ENCODE assay signal across 8 cellular contexts in genomic region chr18:45690975-45691815, GRCh38.
DNase-seq lines count a peak whose midpoint lies in the region; ATAC-seq lines count a peak whose summit lies in the region.

No MANE protein-coding gene starts in this region.

- no peak for ATAC-seq in GM18907 (IDR thresholded peaks at IDR 0.05; ENCODE audit: unreplicated experiment)

- DNase-seq in activated gamma-delta T cell treated with Interleukin-2 at 50 U/mL for 16 hours (peak; percentile 77), activated gamma-delta T cell (lab: John Stamatoyannopoulos, UW) (no peak), NCI-H2196 (lab: John Stamatoyannopoulos, UW; ENCODE audit: unreplicated experiment) (peak; percentile 80), cerebellar cortex (ENCODE audit: low spot score) (peak; percentile 71), kidney glomerular epithelial cell (lab: John Stamatoyannopoulos, UW) (peak; percentile 69)
- DNase-seq in activated CD4-positive, CD25-positive, alpha-beta regulatory T cell (lab: John Stamatoyannopoulos, UW): peak; percentile 44 to 68 (median 52)
- peak; percentile 64 for DNase-seq in stimulated activated CD4-positive, alpha-beta T cell treated with anti-CD3 and anti-CD28 coated beads, Interleukin-1b, Interleukin-23, amount 100 ng/mL, for 48 hours
